ENCODE assay signal across 20 cellular contexts in genomic region chr16:82990155-82990554, GRCh38.
DNase-seq lines count a peak whose midpoint lies in the region; ATAC-seq and TF ChIP-seq lines count a peak whose summit lies in the region.
"Had no signal": no experiment of that assay in that cellular context is flagged by ENCODE, and none has a peak within 500 bp of the region (broad histone marks: within the 10 kb centered on the region; RNA-seq: fewer than 3 reads in every experiment).

No MANE protein-coding gene starts in this region.

- H3K4me3 ChIP-seq in breast epithelium, result no peak overlapping the region
- no peak overlapping the region for H3K4me3 ChIP-seq in brain microvascular endothelial cell (ENCODE audit: low read depth, low read length)
- H3K4me3 ChIP-seq in foreskin fibroblast (ENCODE audit: low read depth in 1 of 2, low read length in 2 of 2), result no peak overlapping the region
- H3K4me3 ChIP-seq: heart right ventricle, SJCRH30 had no signal

- H3K9me3 ChIP-seq in breast epithelium, result no peaks in the 10 kb centered on the region
- H3K9me3 ChIP-seq: heart right ventricle, SJCRH30 had no signal

- intact Hi-C loops in MCF 10A (cut with micrococcal nuclease), result no loop called here
- intact Hi-C loops in breast epithelium (cut with DNase I; ENCODE audit: low total_unique reads), result no loop called here

- ATAC-seq in esophagus mucosa, result no peak
- ATAC-seq: activated T-helper 17 cell treated with anti-CD3 and anti-CD28 coated beads, Interleukin-2, amount 50 U/mL, for 72 hours; CD8-positive, alpha-beta T cell; heart right ventricle; stimulated activated naive CD8-positive, alpha-beta T cell treated with anti-CD3 and anti-CD28 coated beads, Interleukin-15, Interleukin-2, amounts not matched to agents 100 U/mL and 50 U/mL, for 24 hours had no signal

- no TSS peak for BruUV-seq in MCF 10A (replicated peaks; lab: Mats Ljungman, UMichigan)

- H3K36me3 Mint-ChIP-seq in MCF 10A (ENCODE audit: insufficient read depth, unreplicated experiment), result no peaks in the 10 kb centered on the region
- H3K36me3 Mint-ChIP-seq: CD8-positive, alpha-beta T cell; type B pancreatic cell had no signal

- DNase-seq in MCF 10A (ENCODE audit: unreplicated experiment), result peak; percentile 35
- DNase-seq in breast epithelium (ENCODE audit: low spot score in 2 of 2), result no peak
- peak; percentile 50 for DNase-seq in brain microvascular endothelial cell
- peak; percentile 51 to 67 for DNase-seq in foreskin fibroblast
- no peak for DNase-seq in activated naive CD4-positive, alpha-beta T cell treated with anti-CD3 and anti-CD28 coated beads, Interleukin-2, amount 50 U/mL, for 16 hours
- DNase-seq in nucleus accumbens (lab: John Stamatoyannopoulos, UW), result no peak
- DNase-seq in activated gamma-delta T cell treated with Interleukin-2 at 50 U/mL for 16 hours, result no peak
- DNase-seq: activated CD4-positive, CD25-positive, alpha-beta regulatory T cell treated with anti-CD3 and anti-CD28 coated beads, Interleukin-2, amount 50 U/mL, for 72 hours; CD8-positive, alpha-beta T cell; DND-41; heart right ventricle; islet precursor cell; NCI-H1930; NCI-H446; retina; SJCRH30; stimulated activated naive CD8-positive, alpha-beta T cell treated with anti-CD3 and anti-CD28 coated beads, Interleukin-15, Interleukin-2, amounts not matched to agents 100 U/mL and 50 U/mL, for 24 hours had no signal

- no peak overlapping the region for H3K4me3 Mint-ChIP-seq in MCF 10A (ENCODE audit: unreplicated experiment)
- H3K4me3 Mint-ChIP-seq: activated T-helper 17 cell treated with anti-CD3 and anti-CD28 coated beads, Interleukin-2, amount 50 U/mL, for 72 hours; CD8-positive, alpha-beta T cell; type B pancreatic cell had no signal

- H3K27me3 Mint-ChIP-seq in MCF 10A (ENCODE audit: insufficient read depth, unreplicated experiment), result no peaks in the 10 kb centered on the region
- H3K27me3 Mint-ChIP-seq: type B pancreatic cell had no signal

- no peak overlapping the region for H3K27ac Mint-ChIP-seq in MCF 10A (ENCODE audit: low read depth, unreplicated experiment)
- H3K27ac Mint-ChIP-seq: activated T-helper 17 cell treated with anti-CD3 and anti-CD28 coated beads, Interleukin-2, amount 50 U/mL, for 72 hours; CD8-positive, alpha-beta T cell; type B pancreatic cell had no signal

- H3K9me3 Mint-ChIP-seq in MCF 10A (ENCODE audit: unreplicated experiment), result no peaks in the 10 kb centered on the region
- H3K9me3 Mint-ChIP-seq: CD8-positive, alpha-beta T cell; type B pancreatic cell had no signal

- H3K36me3 ChIP-seq in breast epithelium (no peaks in the 10 kb centered on the region), brain microvascular endothelial cell (replicated peaks) (no peaks in the 10 kb centered on the region)
- H3K36me3 ChIP-seq: heart right ventricle, SJCRH30 had no signal

- in situ Hi-C loops in brain microvascular endothelial cell (cut with HindIII; ENCODE audit: low pct_ligation_motif_present, low sequenced_read_pairs), result no loop called here

- H3K27me3 ChIP-seq in breast epithelium (no peaks in the 10 kb centered on the region), brain microvascular endothelial cell (replicated peaks) (no peaks in the 10 kb centered on the region)
- H3K27me3 ChIP-seq: heart right ventricle, SJCRH30 had no signal

- TF ChIP-seq CTCF in MCF 10A (IDR thresholded peaks at IDR 0.05; ENCODE audit: unreplicated experiment), result no peak
- TF ChIP-seq CTCF in breast epithelium (IDR thresholded peaks at IDR 0.05), result no peak
- no peak for TF ChIP-seq CTCF in brain microvascular endothelial cell (IDR thresholded peaks at IDR 0.05; ENCODE audit: low read depth, low read length, missing control alignments)
- no peak for TF ChIP-seq CTCF in foreskin fibroblast (IDR thresholded peaks at IDR 0.05; ENCODE audit: low read depth, low read length)

- CTCF ChIA-PET in MCF 10A (lab: Yijun Ruan, JAX), result no interaction called here

- peaks cover 7% of the 10 kb centered on the region for H3K4me1 Mint-ChIP-seq in MCF 10A (ENCODE audit: insufficient read depth, unreplicated experiment)
- H3K4me1 Mint-ChIP-seq: activated T-helper 17 cell treated with anti-CD3 and anti-CD28 coated beads, Interleukin-2, amount 50 U/mL, for 72 hours had no signal

- POLR2A ChIA-PET in MCF 10A (lab: Yijun Ruan, JAX), result no interaction called here

- H3K4me1 ChIP-seq in breast epithelium, result no peaks in the 10 kb centered on the region

- TF ChIP-seq POLR2A in breast epithelium (IDR thresholded peaks at IDR 0.05), result no peak

- H3K27ac ChIP-seq in breast epithelium (no peak overlapping the region), brain microvascular endothelial cell (no peak overlapping the region)
- H3K27ac ChIP-seq: heart right ventricle, SJCRH30 had no signal

Comparison
In these comparisons a context has a peak if more than half of its experiments do, and no peak if none do; other contexts are left out.
1. DNase-seq: peak in MCF 10A (single experiment), brain microvascular endothelial cell (single experiment) and foreskin fibroblast (2 of 2); none in breast epithelium (0 of 2), activated naive CD4-positive, alpha-beta T cell treated with anti-CD3 and anti-CD28 coated beads, Interleukin-2, amount 50 U/mL, for 16 hours (single experiment), nucleus accumbens (0 of 56) and activated gamma-delta T cell treated with Interleukin-2 at 50 U/mL for 16 hours (single experiment).